Comparison of ENCODE assay signal across 8 cellular contexts in genomic region chr13:31797154-31797775, GRCh38. TPM values are rescaled to one million over a fixed set of nuclear protein-coding genes. Genes with fewer than 3 reads are reported as not detected.
DNase-seq lines count a peak whose midpoint lies in the region; ATAC-seq and TF ChIP-seq lines count a peak whose summit lies in the region.

No MANE protein-coding gene starts in this region.

- no peak overlapping the region for H3K4me3 Mint-ChIP-seq in effector memory CD8-positive, alpha-beta T cell

- WGBS in testis, 2 donors: 41 to 49% methylated on average over 7 of the region's 7 CpGs

- intact Hi-C loops in testis (cut with DNase I; ENCODE audit: low total_unique reads): no loop called here

- H3K36me3 ChIP-seq in testis (ENCODE audit: low read depth, missing control alignments): no peaks in the 10 kb centered on the region

- H3K4me1 ChIP-seq in testis: no peaks in the 10 kb centered on the region

- no peaks in the 10 kb centered on the region for H3K27me3 ChIP-seq in testis

- ATAC-seq in effector memory CD8-positive, alpha-beta T cell (replicated peaks): no peak
- no peak for ATAC-seq in GM18868 (IDR thresholded peaks at IDR 0.05; ENCODE audit: unreplicated experiment)

- H3K27ac Mint-ChIP-seq in effector memory CD8-positive, alpha-beta T cell: no peak overlapping the region

- peaks cover 0 to 2% of the 10 kb centered on the region in 2 donors for H3K9me3 Mint-ChIP-seq in effector memory CD8-positive, alpha-beta T cell

- no peak overlapping the region for H3K4me3 ChIP-seq in testis

- no peaks in the 10 kb centered on the region for H3K9me3 ChIP-seq in testis

- DNase-seq in NCI-H345 (lab: John Stamatoyannopoulos, UW): peak; percentile 2
- no peak for DNase-seq in NCI-H345 treated with DMSO at 0.1 percent for 48 hours (lab: John Stamatoyannopoulos, UW; ENCODE audit: unreplicated experiment)
- DNase-seq in SHP77 (lab: John Stamatoyannopoulos, UW): peak; percentile 8 to 16
- peak; percentile 4 for DNase-seq in globus pallidus (ENCODE audit: low spot score)
- DNase-seq in testis: no peak
- no peak for DNase-seq in effector memory CD8-positive, alpha-beta T cell
- no peak for DNase-seq in ecto neural progenitor cell (ENCODE audit: low spot score)

- H3K36me3 Mint-ChIP-seq in effector memory CD8-positive, alpha-beta T cell (ENCODE audit: insufficient read depth): no peaks in the 10 kb centered on the region

- H3K27me3 Mint-ChIP-seq in effector memory CD8-positive, alpha-beta T cell: peaks cover 0 to 6% of the 10 kb centered on the region in 2 donors

- no peaks in the 10 kb centered on the region for H3K4me1 Mint-ChIP-seq in effector memory CD8-positive, alpha-beta T cell (ENCODE audit: low read depth in 2 of 2)

- TF ChIP-seq CTCF in testis (IDR thresholded peaks at IDR 0.05): peak in 2 of 3 experiments; percentile 21 to 33

- TF ChIP-seq POLR2A in testis (IDR thresholded peaks at IDR 0.05): no peak

- no peak overlapping the region for H3K27ac ChIP-seq in testis

RNA-seq across cellular contexts. Expression of gene RXFP2, which starts 57.9 kb away (rescaled TPM):
- under 1 TPM; 0.08 to 0.43 TPM for total RNA-seq in testis
- polyA plus RNA-seq in testis (ENCODE audit: insufficient read depth, low read depth, low replicate concordance): 0.67 TPM

Comparison
In these comparisons a context has a peak if more than half of its experiments do, and no peak if none do; other contexts are left out.
1. DNase-seq: peak in NCI-H345 (single experiment), SHP77 (2 of 2) and globus pallidus (single experiment); none in NCI-H345 treated with DMSO at 0.1 percent for 48 hours (single experiment), testis (single experiment), effector memory CD8-positive, alpha-beta T cell (0 of 3) and ecto neural progenitor cell (single experiment).